ENCODE assay signal across 23 cellular contexts in genomic region chr3:55765398-55765797, GRCh38.
"Had no signal": no experiment of that assay in that cellular context is flagged by ENCODE, and none has a peak within 500 bp of the region (broad histone marks: within the 10 kb centered on the region; RNA-seq: fewer than 3 reads in every experiment).

No MANE protein-coding gene starts in this region.

- H3K36me3 ChIP-seq: ascending aorta, brain microvascular endothelial cell, cardiac muscle cell had no signal

- H3K4me1 ChIP-seq: ascending aorta had no signal

- H3K27ac ChIP-seq: ascending aorta, brain microvascular endothelial cell, cardiac muscle cell, PC-9 had no signal

- ATAC-seq: activated CD8-positive, alpha-beta T cell treated with anti-CD3 and anti-CD28 coated beads, Interleukin-2, amount 10 ng/mL, durations not matched to agents 7 days and 5 days; activated naive CD4-positive, alpha-beta T cell treated with anti-CD3 and anti-CD28 coated beads, Interleukin-2, amount 50 U/mL, for 72 hours; activated naive CD8-positive, alpha-beta T cell treated with anti-CD3 and anti-CD28 coated beads, Interleukin-2, amount 50 U/mL, for 24 hours; WTC11 had no signal

- H3K9me3 ChIP-seq: ascending aorta had no signal

- DNase-seq: activated CD4-positive, alpha-beta T cell treated with anti-CD3 and anti-CD28 coated beads for 48 hours; activated CD4-positive, alpha-beta T cell treated with anti-CD3 and anti-CD28 coated beads, Interleukin-2, amount 50 U/mL, for 4 hours; activated CD4-positive, CD25-positive, alpha-beta regulatory T cell treated with anti-CD3 and anti-CD28 coated beads, Interleukin-2, amount 50 U/mL, for 72 hours; activated CD8-positive, alpha-beta memory T cell treated with anti-CD3 and anti-CD28 coated beads, Interleukin-2, amount 50 U/mL, for 48 hours; activated CD8-positive, alpha-beta T cell treated with anti-CD3 and anti-CD28 coated beads, Interleukin-2, amount 10 ng/mL, durations not matched to agents 7 days and 5 days; activated effector memory CD4-positive, alpha-beta T cell treated with anti-CD3 and anti-CD28 coated beads, Interleukin-2, amount 50 U/mL, for 16 hours; activated naive CD4-positive, alpha-beta T cell treated with Interleukin-2 at 50 U/mL for 16 hours; activated naive CD8-positive, alpha-beta T cell treated with anti-CD3 and anti-CD28 coated beads, Interleukin-2, amount 50 U/mL, for 24 hours; activated T-cell treated with anti-CD3 and anti-CD28 coated beads, Interleukin-2, amount 50 U/mL, for 24 hours; amniotic stem cell; brain microvascular endothelial cell; MM.1S; NCI-H146; NCI-H1930; NCI-H2107; NCI-H510A treated with DMSO at 0.1 percent for 48 hours; NCI-H69; PC-9; SHP77 treated with DMSO at 0.1 percent for 48 hours had no signal

- H3K4me3 ChIP-seq: ascending aorta, cardiac muscle cell, PC-9 had no signal

- H3K27me3 ChIP-seq: ascending aorta, brain microvascular endothelial cell, cardiac muscle cell had no signal

- H3K4me2 ChIP-seq: PC-9 had no signal

- H2AFZ ChIP-seq: PC-9 had no signal
